ENCODE assay signal across 14 cellular contexts in the genomic region with DNA sequence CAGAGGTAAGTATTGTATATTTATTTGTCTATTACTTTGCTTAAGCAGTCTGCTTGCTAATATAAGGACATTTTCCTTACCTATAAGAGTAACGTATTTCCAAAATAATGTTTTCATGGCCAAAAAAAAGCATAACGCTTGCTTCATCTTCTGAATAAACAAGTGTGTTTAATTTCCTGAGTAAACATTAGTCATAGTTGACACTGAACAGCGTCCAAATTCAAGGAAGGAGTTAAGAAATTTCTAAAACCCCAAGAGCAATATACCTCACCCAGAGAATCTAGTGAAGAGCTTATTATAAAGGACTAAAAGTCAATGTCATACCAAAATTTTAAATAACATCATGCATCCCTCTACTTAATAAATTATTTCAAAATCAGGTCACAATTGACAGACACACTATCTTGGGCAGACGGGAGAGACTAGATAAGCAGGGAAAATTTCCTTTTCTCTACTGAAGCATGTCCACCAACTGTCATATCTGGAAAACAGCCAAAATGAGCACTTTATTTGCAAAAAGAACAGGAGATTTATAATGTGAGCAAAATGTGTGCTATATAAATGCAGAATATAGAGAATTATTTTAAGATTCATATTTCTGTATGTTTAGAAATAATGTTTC.
A peak's percentile ranks its signal among the peaks of the same experiment; 100 is the strongest.
DNase-seq lines count a peak whose midpoint lies in the region; ATAC-seq lines count a peak whose summit lies in the region.
"Had no signal": no experiment of that assay in that cellular context is flagged by ENCODE, and none has a peak within 500 bp of the region (broad histone marks: within the 10 kb centered on the region; RNA-seq: fewer than 3 reads in every experiment).

No MANE protein-coding gene starts in this region.

- H3K4me3 ChIP-seq in BLaER1 = peak overlapping the region; percentile 26
- H3K4me3 ChIP-seq: prostate gland, tibial nerve had no signal

- H3K4me1 ChIP-seq in BLaER1 = peaks cover 87% of the 10 kb centered on the region

- H3K4me2 ChIP-seq in BLaER1 = peak overlapping the region; percentile 81

- peaks cover 51% of the 10 kb centered on the region for H3K36me3 ChIP-seq in BLaER1
- H3K36me3 ChIP-seq: prostate gland, tibial nerve had no signal

- ATAC-seq in GM18520 (IDR thresholded peaks at IDR 0.05; ENCODE audit: unreplicated experiment) (no peak), GM18870 (IDR thresholded peaks at IDR 0.05; ENCODE audit: unreplicated experiment) (no peak)
- ATAC-seq: activated naive CD8-positive, alpha-beta T cell treated with anti-CD3 and anti-CD28 coated beads, Interleukin-2, amount 50 U/mL, for 24 hours had no signal

- no peaks in the 10 kb centered on the region for H3K27me3 ChIP-seq in BLaER1
- H3K27me3 ChIP-seq: tibial nerve had no signal

- peaks cover 3% of the 10 kb centered on the region; the same call in 1 of the 2 replicates for H3K9me3 ChIP-seq in BLaER1
- H3K9me3 ChIP-seq: prostate gland, tibial nerve had no signal

- peaks cover 77% of the 10 kb centered on the region; the same call in 1 of the 2 replicates for H4K20me1 ChIP-seq in BLaER1

- peak overlapping the region; percentile 63; the same call in 1 of the 2 replicates for H3K9ac ChIP-seq in BLaER1

- DNase-seq in NCI-H2029 (lab: John Stamatoyannopoulos, UW) = peak; percentile 79
- DNase-seq in amniotic epithelial cell (ENCODE audit: low read depth) = peak; percentile 15
- DNase-seq in iris pigment epithelial cell (ENCODE audit: low read depth) = peak; percentile 61
- no peak for DNase-seq in DMS114 treated with DMSO at 0.1 percent for 48 hours (lab: John Stamatoyannopoulos, UW; ENCODE audit: unreplicated experiment)
- no peak for DNase-seq in NK-92 treated with Interleukin-12 subunit alpha and Interleukin-12 subunit beta, amount 100 ng/mL, for 24 hours (lab: John Stamatoyannopoulos, UW)
- DNase-seq: activated CD4-positive, alpha-beta memory T cell treated with anti-CD3 and anti-CD28 coated beads, Interleukin-2, amount 10 ng/mL, durations not matched to agents 7 days and 5 days; activated naive CD8-positive, alpha-beta T cell treated with anti-CD3 and anti-CD28 coated beads, Interleukin-2, amount 50 U/mL, for 24 hours; NCI-H1436 treated with DMSO at 0.1 percent for 48 hours; SIG-M5 had no signal

- H3K27ac ChIP-seq in BLaER1 = peak overlapping the region; percentile 74
- H3K27ac ChIP-seq: prostate gland, tibial nerve had no signal

Comparison
In these comparisons a context has a peak if more than half of its experiments do, and no peak if none do; other contexts are left out.
1. DNase-seq: peak in NCI-H2029 (single experiment), amniotic epithelial cell (single experiment) and iris pigment epithelial cell (single experiment); none in DMS114 treated with DMSO at 0.1 percent for 48 hours (single experiment) and NK-92 treated with Interleukin-12 subunit alpha and Interleukin-12 subunit beta, amount 100 ng/mL, for 24 hours (single experiment).